ENCODE assay signal across 33 cellular contexts in the genomic region with DNA sequence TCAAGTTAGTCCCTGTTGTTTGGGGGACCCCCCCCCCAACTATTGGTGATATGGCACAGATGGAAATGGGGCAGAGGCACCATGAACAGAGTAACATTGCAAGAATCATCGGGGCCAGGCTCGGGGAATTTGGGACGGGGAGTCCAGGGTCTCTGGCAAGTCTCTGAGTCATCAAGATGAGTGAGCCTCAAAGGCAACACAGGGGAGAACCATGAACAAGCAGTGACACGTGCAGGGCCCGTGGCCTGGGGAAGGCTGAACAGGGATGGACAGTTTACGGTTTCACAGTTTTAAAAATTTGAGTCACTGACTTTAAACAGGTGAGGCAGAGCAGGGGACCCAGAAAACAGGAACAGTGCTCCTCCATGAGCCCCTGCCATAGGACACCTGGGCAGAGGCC. TPM values are rescaled to one million over a fixed set of nuclear protein-coding genes. Genes with fewer than 3 reads are reported as not detected.
DNase-seq lines count a peak whose midpoint lies in the region; ATAC-seq, FAIRE-seq and TF ChIP-seq lines count a peak whose summit lies in the region.
"Had no signal": no experiment of that assay in that cellular context is flagged by ENCODE, and none has a peak within 500 bp of the region (broad histone marks: within the 10 kb centered on the region; RNA-seq: fewer than 3 reads in every experiment).

No MANE protein-coding gene starts in this region.

- CTCF ChIA-PET in MCF 10A (lab: Yijun Ruan, JAX) = interaction anchor here (1.3 kb wide), 1 partner anchor 321 kb away, joined by 8 read pairs; no protein-coding TSS in a partner anchor

- H3K27ac ChIP-seq in breast epithelium (no peak overlapping the region), keratinocyte (ENCODE audit: control insufficient read depth, insufficient read depth, low read length) (peak overlapping the region; percentile 19)
- H3K27ac ChIP-seq: left lung, psoas muscle had no signal

- peaks cover 6% of the 10 kb centered on the region for H3K36me3 Mint-ChIP-seq in MCF 10A (ENCODE audit: insufficient read depth, unreplicated experiment)
- no peaks in the 10 kb centered on the region for H3K36me3 Mint-ChIP-seq in activated T-helper 17 cell treated with anti-CD3 and anti-CD28 coated beads, Interleukin-2, amount 50 U/mL, for 72 hours (ENCODE audit: low read depth)
- H3K36me3 Mint-ChIP-seq: CD8-positive, alpha-beta T cell had no signal

- peaks cover 23% of the 10 kb centered on the region for H3K4me1 Mint-ChIP-seq in MCF 10A (ENCODE audit: insufficient read depth, unreplicated experiment)
- H3K4me1 Mint-ChIP-seq in activated T-helper 17 cell treated with anti-CD3 and anti-CD28 coated beads, Interleukin-2, amount 50 U/mL, for 72 hours = peaks cover 17% of the 10 kb centered on the region

- peaks cover 5% of the 10 kb centered on the region for H4K20me1 ChIP-seq in keratinocyte (ENCODE audit: control insufficient read depth, extremely low read depth, insufficient read depth, low read length)

- H3K36me3 ChIP-seq in breast epithelium (no peaks in the 10 kb centered on the region), keratinocyte (ENCODE audit: control insufficient read depth in 2 of 2, extremely low read depth in 1 of 2, insufficient read depth in 2 of 2, low read length in 2 of 2) (peaks cover 0 to 7% of the 10 kb centered on the region in 2 experiments)
- H3K36me3 ChIP-seq: gastroesophageal sphincter, left lung had no signal

- H3K4me3 ChIP-seq in breast epithelium (no peak overlapping the region), keratinocyte (ENCODE audit: control insufficient read depth in 2 of 3, extremely low read depth in 1 of 3, insufficient read depth in 2 of 3, low read depth in 1 of 3, low read length in 3 of 3) (no peak overlapping the region)
- H3K4me3 ChIP-seq: gastroesophageal sphincter, GM23338, left lung, psoas muscle had no signal

- H3K27me3 ChIP-seq in breast epithelium (no peaks in the 10 kb centered on the region), keratinocyte (ENCODE audit: control insufficient read depth, extremely low read depth, insufficient read depth, low read length) (no peaks in the 10 kb centered on the region)
- H3K27me3 ChIP-seq: gastroesophageal sphincter, left lung had no signal

- TF ChIP-seq POLR2A in breast epithelium (IDR thresholded peaks at IDR 0.05) = no peak

- H3K27me3 Mint-ChIP-seq in MCF 10A (ENCODE audit: insufficient read depth, unreplicated experiment) = no peaks in the 10 kb centered on the region
- H3K27me3 Mint-ChIP-seq in activated T-helper 17 cell treated with anti-CD3 and anti-CD28 coated beads, Interleukin-2, amount 50 U/mL, for 72 hours = peaks cover under 1% of the 10 kb centered on the region

- peak overlapping the region; percentile 75 for H3K27ac Mint-ChIP-seq in MCF 10A (ENCODE audit: low read depth, unreplicated experiment)
- peak overlapping the region; percentile 25 for H3K27ac Mint-ChIP-seq in activated T-helper 17 cell treated with anti-CD3 and anti-CD28 coated beads, Interleukin-2, amount 50 U/mL, for 72 hours
- H3K27ac Mint-ChIP-seq: activated naive CD4-positive, alpha-beta T cell treated with anti-CD3 and anti-CD28 coated beads for 36 hours; CD8-positive, alpha-beta T cell; GM23338 had no signal

- peak overlapping the region; percentile 75 for H3K4me2 ChIP-seq in keratinocyte (ENCODE audit: control insufficient read depth, extremely low read depth, insufficient read depth, low read depth, low read length)
- H3K4me2 ChIP-seq: GM23338 had no signal

- BruUV-seq in MCF 10A (replicated peaks; lab: Mats Ljungman, UMichigan) = no TSS peak

- POLR2A ChIA-PET in MCF 10A (lab: Yijun Ruan, JAX) = interaction anchor here (0.7 to 1.2 kb wide), 3 partner anchors 36 to 529 kb away, joined by 3 to 9 read pairs (median 3); no protein-coding TSS in a partner anchor

- H3K4me3 Mint-ChIP-seq in MCF 10A (ENCODE audit: unreplicated experiment) = no peak overlapping the region
- no peak overlapping the region for H3K4me3 Mint-ChIP-seq in activated T-helper 17 cell treated with anti-CD3 and anti-CD28 coated beads, Interleukin-2, amount 50 U/mL, for 72 hours
- H3K4me3 Mint-ChIP-seq: activated naive CD4-positive, alpha-beta T cell treated with anti-CD3 and anti-CD28 coated beads for 36 hours; CD8-positive, alpha-beta T cell; GM23338 had no signal

- H3K4me1 ChIP-seq in breast epithelium (peaks cover 4 to 5% of the 10 kb centered on the region in 2 donors), keratinocyte (ENCODE audit: control insufficient read depth, extremely low read depth, insufficient read depth, low read length) (peaks cover 20% of the 10 kb centered on the region)

- DNase-seq in MCF 10A (ENCODE audit: unreplicated experiment) = peak; percentile 75
- no peak for DNase-seq in breast epithelium (ENCODE audit: low spot score in 2 of 2)
- no peak for DNase-seq in keratinocyte (ENCODE audit: low read depth, low spot score)
- no peak for DNase-seq in globus pallidus (ENCODE audit: low spot score)
- no peak for DNase-seq in NCI-H1417 (lab: John Stamatoyannopoulos, UW)
- no peak for DNase-seq in NOMO-1 treated with DMSO at 0.1 percent for 48 hours (lab: John Stamatoyannopoulos, UW; ENCODE audit: unreplicated experiment)
- DNase-seq: activated CD4-positive, alpha-beta T cell treated with anti-CD3 and anti-CD28 coated beads, Interleukin-2, amount 50 U/mL, for 1 hour; activated naive CD4-positive, alpha-beta T cell treated with anti-CD3 and anti-CD28 coated beads for 36 hours; AML-193; amniotic stem cell; CD8-positive, alpha-beta T cell; cortex of kidney; EL; hippocampal formation; left lung; mesendoderm; NCI-H1417 treated with DMSO at 0.1 percent for 48 hours; NCI-H2081 treated with DMSO at 0.1 percent for 48 hours; NCI-H82; nucleus accumbens; PC-3; psoas muscle; SIG-M5; stimulated activated naive CD8-positive, alpha-beta T cell treated with anti-CD3 and anti-CD28 coated beads, Interleukin-15, Interleukin-2, amounts not matched to agents 100 U/mL and 50 U/mL, for 24 hours; SW 1271; T-helper 9 cell had no signal

- TF ChIP-seq CTCF in MCF 10A (IDR thresholded peaks at IDR 0.05; ENCODE audit: unreplicated experiment) = no peak
- no peak for TF ChIP-seq CTCF in breast epithelium (IDR thresholded peaks at IDR 0.05)
- no peak for TF ChIP-seq CTCF in keratinocyte (optimal IDR thresholded peaks at IDR 0.05 in 1 of 3, IDR thresholded peaks at IDR 0.05 in 1 of 3, conservative IDR thresholded peaks at IDR 0.05 in 1 of 3; ENCODE audit: extremely low read depth in 1 of 3, insufficient read depth in 2 of 3, low read length in 3 of 3)

- peak; percentile 56 for ATAC-seq in activated T-helper 17 cell treated with anti-CD3 and anti-CD28 coated beads, Interleukin-2, amount 50 U/mL, for 72 hours (replicated peaks)
- ATAC-seq in HG03354 (IDR thresholded peaks at IDR 0.05; ENCODE audit: poor library complexity, severe bottlenecking, unreplicated experiment) = no peak
- ATAC-seq: CD8-positive, alpha-beta T cell; gastroesophageal sphincter; GM23338; left lung; PC-3; psoas muscle; stimulated activated naive CD8-positive, alpha-beta T cell treated with anti-CD3 and anti-CD28 coated beads, Interleukin-15, Interleukin-2, amounts not matched to agents 100 U/mL and 50 U/mL, for 24 hours had no signal

- H3K9me1 ChIP-seq in keratinocyte (ENCODE audit: control insufficient read depth, extremely low read depth, insufficient read depth, low read length) = peaks cover 5% of the 10 kb centered on the region

- dilution Hi-C loops in keratinocyte (cut with MboI; ENCODE audit: extremely low pct_ligation_motif_present, low sequenced_read_pairs) = no loop called here

- no peaks in the 10 kb centered on the region for H3K9me3 Mint-ChIP-seq in MCF 10A (ENCODE audit: unreplicated experiment)
- no peaks in the 10 kb centered on the region for H3K9me3 Mint-ChIP-seq in activated T-helper 17 cell treated with anti-CD3 and anti-CD28 coated beads, Interleukin-2, amount 50 U/mL, for 72 hours
- H3K9me3 Mint-ChIP-seq: activated naive CD4-positive, alpha-beta T cell treated with anti-CD3 and anti-CD28 coated beads for 36 hours; CD8-positive, alpha-beta T cell; GM23338; IgD-negative memory B cell had no signal

- intact Hi-C loops in MCF 10A (cut with micrococcal nuclease) = no loop called here
- intact Hi-C loops in breast epithelium (cut with DNase I; ENCODE audit: low total_unique reads) = no loop called here

- H3K79me2 ChIP-seq in keratinocyte (ENCODE audit: control insufficient read depth, insufficient read depth, low read length) = peaks cover 48% of the 10 kb centered on the region

- H3K9ac ChIP-seq in keratinocyte (ENCODE audit: control insufficient read depth, extremely low read depth, insufficient read depth, low read length) = no peak overlapping the region

- no peaks in the 10 kb centered on the region for H3K9me3 ChIP-seq in breast epithelium
- H3K9me3 ChIP-seq in keratinocyte (ENCODE audit: control insufficient read depth, low read depth, low read length) = no peaks in the 10 kb centered on the region
- H3K9me3 ChIP-seq: gastroesophageal sphincter, left lung, psoas muscle had no signal

- peak; percentile 65 for FAIRE-seq in keratinocyte (lab: Jason Lieb, UNC)
- FAIRE-seq: A204.1, GM12891 had no signal

- H2AFZ ChIP-seq in keratinocyte (ENCODE audit: control insufficient read depth, low read length) = no peak overlapping the region
- H2AFZ ChIP-seq: GM23338 had no signal

RNA-seq across cellular contexts. Expression of a gene that starts 24.1 kb away (rescaled TPM):
- 32.8 and 38.8 TPM in 2 replicates for total RNA-seq in MCF 10A (2022)
- total RNA-seq in breast epithelium = 10 to 100 TPM; 19.0 to 57.8 (median 56.4) TPM
- total RNA-seq in activated T-helper 17 cell treated with anti-CD3 and anti-CD28 coated beads, Interleukin-2, amount 50 U/mL, for 72 hours = 10 to 100 TPM in 1 of 2 donors, under 1 TPM in 1; 0.56 to 10.9 TPM
- 21.4 to 39.1 TPM (median 24.5 TPM) in 3 replicates for polyA plus RNA-seq in keratinocyte
- 3.4 TPM for polyA plus RNA-seq in keratinocyte (2011; ENCODE audit: low read depth)
- 16.9 and 22.6 TPM in 2 replicates for polyA plus RNA-seq in keratinocyte (2011; cell fraction: cytosol; rRNA removed)
- 50.9 and 52.5 TPM in 2 replicates for polyA plus RNA-seq in keratinocyte (2011; cell fraction: nucleus; rRNA removed)
- polyA plus RNA-seq in keratinocyte (2012; ENCODE audit: low replicate concordance) = 9.4 and 25.1 TPM in 2 replicates
- polyA minus RNA-seq in keratinocyte = 46.0 to 77.2 TPM (median 60.9 TPM) in 3 replicates
- 28.6 TPM for polyA minus RNA-seq in keratinocyte (2011; cell fraction: cytosol; rRNA and poly(A)+ RNA removed)
- 57.7 and 70.4 TPM in 2 replicates for polyA minus RNA-seq in keratinocyte (2011; cell fraction: nucleus; rRNA and poly(A)+ RNA removed)
